ENCODE assay signal across 15 cellular contexts in genomic region chr2:231684314-231685223, GRCh38. TPM values are rescaled to one million over a fixed set of nuclear protein-coding genes. Genes with fewer than 3 reads are reported as not detected.
DNase-seq lines count a peak whose midpoint lies in the region; ATAC-seq, FAIRE-seq and TF ChIP-seq lines count a peak whose summit lies in the region.
"Had no signal": no experiment of that assay in that cellular context is flagged by ENCODE, and none has a peak within 500 bp of the region (broad histone marks: within the 10 kb centered on the region; RNA-seq: fewer than 3 reads in every experiment).

No MANE protein-coding gene starts in this region.

- H2BK12ac ChIP-seq in H9 (ENCODE audit: insufficient read length, low read depth, low read length) (no peak overlapping the region), H1 (ENCODE audit: low read depth, low read length) (peak overlapping the region; percentile 99; the same call in 1 of the 2 replicates)

- no peak overlapping the region for H3K56ac ChIP-seq in H9 (ENCODE audit: insufficient read length, low read depth, low read length)
- no peak overlapping the region for H3K56ac ChIP-seq in H1 (replicated peaks; ENCODE audit: insufficient read length, low read depth, low read length)

- CTCF ChIA-PET in H1 (lab: Charles Lee; ENCODE audit: partially characterized antibody) = interaction anchor here (0.6 to 31.4 kb wide), 18 partner anchors 8 to 128 kb away, joined by 3 to 555 read pairs (median 12); partner anchors contain the start of genes PDE6D and PTMA

- H2BK120ac ChIP-seq in H9 (ENCODE audit: low read depth, low read length, poor library complexity, severe bottlenecking) (no peak overlapping the region), H1 (replicated peaks; ENCODE audit: low read depth, low read length) (no peak overlapping the region)

- H3K79me1 ChIP-seq in H9 (ENCODE audit: insufficient read depth, low read depth, low read length, poor library complexity, severe bottlenecking) (no peaks in the 10 kb centered on the region), H1 (ENCODE audit: low read depth, low read length) (no peaks in the 10 kb centered on the region)

- no peak overlapping the region for H3T11ph ChIP-seq in H9 (ENCODE audit: low read length)

- DNase-seq in H9 = peak; percentile 28
- peak; percentile 92 for DNase-seq in NCI-H2196 treated with DMSO at 0.1 percent for 48 hours (lab: John Stamatoyannopoulos, UW; ENCODE audit: unreplicated experiment)
- no peak for DNase-seq in H1 (ENCODE audit: low read depth in 1 of 2, low spot score in 2 of 2)
- peak; percentile 82 for DNase-seq in occipital lobe (lab: John Stamatoyannopoulos, UW)
- no peak for DNase-seq in NCI-H2227 treated with DMSO at 0.1 percent for 48 hours (lab: John Stamatoyannopoulos, UW)
- no peak for DNase-seq in COLO829 (ENCODE audit: low spot score)
- DNase-seq: activated CD4-positive, alpha-beta memory T cell treated with anti-CD3 and anti-CD28 coated beads for 36 hours had no signal

- no peak overlapping the region for H3K4me3 ChIP-seq in H1 (ENCODE audit: extremely low read depth in 1 of 4, insufficient read depth in 2 of 4, low read depth in 3 of 4, low read length in 4 of 4)
- H3K4me3 ChIP-seq: vagina had no signal

- H4K5ac ChIP-seq in H9 (ENCODE audit: insufficient read length, low read depth, low read length) (no peak overlapping the region), H1 (ENCODE audit: insufficient read length, low read depth, low read length) (no peak overlapping the region)

- H3K9me3 ChIP-seq in H9 (ENCODE audit: control insufficient read depth, low read depth, low read length) = no peaks in the 10 kb centered on the region
- H3K9me3 ChIP-seq in H1 (ENCODE audit: insufficient read depth in 2 of 2, low read depth in 1 of 2, low read length in 1 of 2) = no peaks in the 10 kb centered on the region
- H3K9me3 ChIP-seq: vagina had no signal

- H3K4me3 Mint-ChIP-seq in H9 = peak overlapping the region in 1 of 2 experiments; percentile 52; a peak in 1 of 5 replicates
- H3K4me3 Mint-ChIP-seq: activated CD4-positive, alpha-beta memory T cell treated with anti-CD3 and anti-CD28 coated beads for 36 hours; activated naive CD8-positive, alpha-beta T cell had no signal

- no CpG with 5 or more reads among the region's 22 CpGs for WGBS in H9 (ENCODE audit: extremely low coverage, insufficient read length, low lambda C conversion rate)
- WGBS in H1 (ENCODE audit: extremely low coverage in 1 of 2, insufficient coverage in 1 of 2, insufficient read length in 1 of 2, insufficient replicate concordance in 2 of 2, low coverage in 1 of 2, low lambda C conversion rate in 2 of 2, missing lambda C conversion rate in 1 of 2), 2 experiments = 78% methylated on average over 21 of the region's 22 CpGs; no CpG with 5 or more reads in 1 of the 2 experiments

- H4K20me1 ChIP-seq in H9 (ENCODE audit: control insufficient read depth, insufficient read depth, insufficient read length) (no peaks in the 10 kb centered on the region), H1 (replicated peaks in 1 of 2; ENCODE audit: control insufficient read depth in 1 of 2, insufficient read depth in 2 of 2, low read length in 2 of 2) (no peaks in the 10 kb centered on the region)

- H3K4ac ChIP-seq in H9 (ENCODE audit: low read depth, low read length) (no peak overlapping the region), H1 (replicated peaks; ENCODE audit: insufficient read length, low read depth, low read length) (peak overlapping the region; percentile 86)

- no peak for TF ChIP-seq RAD21 in H1 (IDR thresholded peaks at IDR 0.05 in 1 of 2, conservative IDR thresholded peaks at IDR 0.05 in 1 of 2; ENCODE audit: low read depth in 2 of 2, low read length in 2 of 2)

- no peak overlapping the region for H3K23ac ChIP-seq in H9 (ENCODE audit: insufficient read length, low read depth, low read length)
- no peak overlapping the region for H3K23ac ChIP-seq in H1 (ENCODE audit: insufficient read length)

- H2BK15ac ChIP-seq in H9 (ENCODE audit: low read depth, low read length) = no peak overlapping the region
- peak overlapping the region; percentile 96; the same call in 1 of the 2 replicates for H2BK15ac ChIP-seq in H1 (ENCODE audit: low read length)

- TF ChIP-seq EP300 in H1 (IDR thresholded peaks at IDR 0.05; ENCODE audit: borderline replicate concordance in 1 of 2, low read depth in 2 of 2, low read length in 2 of 2) = no peak

- H3K9me3 Mint-ChIP-seq in H9 = no peaks in the 10 kb centered on the region
- H3K9me3 Mint-ChIP-seq: activated CD4-positive, alpha-beta memory T cell treated with anti-CD3 and anti-CD28 coated beads for 36 hours had no signal

- H2BK20ac ChIP-seq in H9 (ENCODE audit: low read depth, low read length, poor library complexity, severe bottlenecking) = no peak overlapping the region
- peak overlapping the region; percentile 98 for H2BK20ac ChIP-seq in H1 (ENCODE audit: low read length)

- peaks cover 5% of the 10 kb centered on the region; the same call in 1 of the 2 replicates for H3K4me1 ChIP-seq in H9 (ENCODE audit: insufficient read depth, low read length)
- peaks cover 4 to 53% (median 32%) of the 10 kb centered on the region in 4 experiments for H3K4me1 ChIP-seq in H1 (replicated peaks in 1 of 4; ENCODE audit: control insufficient read depth in 3 of 4, insufficient read depth in 4 of 4, low read length in 3 of 4)

- H3K36me3 Mint-ChIP-seq in H9 (ENCODE audit: insufficient read depth in 1 of 3, low read depth in 3 of 3) = no peaks in the 10 kb centered on the region
- H3K36me3 Mint-ChIP-seq: activated CD4-positive, alpha-beta memory T cell treated with anti-CD3 and anti-CD28 coated beads for 36 hours; activated naive CD8-positive, alpha-beta T cell had no signal

- TF ChIP-seq CTCF in H9 (conservative IDR thresholded peaks at IDR 0.05) (no peak), H1 (IDR thresholded peaks at IDR 0.05; ENCODE audit: control extremely low read depth in 1 of 3, insufficient read depth in 1 of 3, low read depth in 1 of 3, low read length in 3 of 3) (no peak)

- H3K14ac ChIP-seq in H9 (ENCODE audit: insufficient read depth, low read length) (no peak overlapping the region; the same call in 1 of the 2 replicates), H1 (ENCODE audit: insufficient read length) (no peak overlapping the region)

- 0 out of 2 replicates have a peak, but pooled peaks cover 1% of the 10 kb centered on the region for H3K27me3 Mint-ChIP-seq in H9 (ENCODE audit: low read depth)

- H2AK5ac ChIP-seq in H9 (ENCODE audit: insufficient read length, low read length) (no peak overlapping the region), H1 (ENCODE audit: low read depth, low read length) (0 out of 2 replicates have a peak overlapping the region, but pooled peaks have one; percentile 18)

- peaks cover 11% of the 10 kb centered on the region for H3K23me2 ChIP-seq in H9 (ENCODE audit: insufficient read length, low read depth, low read length, poor library complexity, severe bottlenecking)
- H3K23me2 ChIP-seq in H1 (ENCODE audit: low read depth, low read length) = peaks cover 9% of the 10 kb centered on the region; the same call in 1 of the 2 replicates

- H2AFZ ChIP-seq in H9 (ENCODE audit: low read length) = no peak overlapping the region
- no peak overlapping the region for H2AFZ ChIP-seq in H1 (ENCODE audit: low read length)
- H2AFZ ChIP-seq: parathyroid adenoma had no signal

- H2BK5ac ChIP-seq in H9 (ENCODE audit: insufficient read length, low read length) (no peak overlapping the region), H1 (ENCODE audit: low read depth, low read length) (peak overlapping the region; percentile 28; the same call in 1 of the 2 replicates)

- H3K9ac ChIP-seq in H9 (ENCODE audit: extremely low read depth, insufficient read length, low read length) (no peak overlapping the region), H1 (replicated peaks in 1 of 4; ENCODE audit: extremely low read depth in 1 of 4, low read depth in 3 of 4, low read length in 3 of 4) (no peak overlapping the region)
- H3K9ac ChIP-seq: parathyroid adenoma had no signal

- H3K4me2 ChIP-seq in H9 (ENCODE audit: insufficient read depth, insufficient read length, low read length) (no peak overlapping the region), H1 (ENCODE audit: insufficient read depth in 1 of 2, low read depth in 2 of 2, low read length in 2 of 2) (peak overlapping the region; percentile 21 to 38; a peak in 2 of 4 replicates)

- H4K8ac ChIP-seq in H9 (replicated peaks; ENCODE audit: insufficient read length, low read depth, low read length) (no peak overlapping the region), H1 (ENCODE audit: extremely low read depth, insufficient read depth, low read length) (peak overlapping the region; percentile 82; the same call in 1 of the 2 replicates)

- H3K27me3 ChIP-seq in H9 (ENCODE audit: insufficient read depth, low read length) = no peaks in the 10 kb centered on the region
- no peaks in the 10 kb centered on the region for H3K27me3 ChIP-seq in H1 (replicated peaks in 1 of 4; ENCODE audit: control insufficient read depth in 3 of 4, extremely low read depth in 1 of 4, insufficient read depth in 3 of 4, low read length in 3 of 4)
- H3K27me3 ChIP-seq: vagina had no signal

- FAIRE-seq in H1 (lab: Jason Lieb, UNC) = no peak
- FAIRE-seq: islet of Langerhans had no signal

- H3K18ac ChIP-seq in H9 (ENCODE audit: insufficient read length, low read depth, low read length) (no peak overlapping the region), H1 (ENCODE audit: extremely low read depth, low read length) (peak overlapping the region; percentile 75; the same call in 1 of the 2 replicates)

- H3K36me3 ChIP-seq in H1 (ENCODE audit: control insufficient read depth in 2 of 4, insufficient read depth in 4 of 4, low read length in 3 of 4) = no peaks in the 10 kb centered on the region
- H3K36me3 ChIP-seq: vagina had no signal

- peak overlapping the region in 1 of 3 experiments; percentile 76; a peak in 1 of 7 replicates for H3K27ac Mint-ChIP-seq in H9
- H3K27ac Mint-ChIP-seq: activated CD4-positive, alpha-beta memory T cell treated with anti-CD3 and anti-CD28 coated beads for 36 hours; activated naive CD8-positive, alpha-beta T cell had no signal

- peaks cover 49 to 61% of the 10 kb centered on the region in 2 experiments for H3K4me1 Mint-ChIP-seq in H9

- POLR2A ChIA-PET in H1 (lab: Charles Lee; ENCODE audit: partially characterized antibody) = interaction anchor here (1.1 to 27.8 kb wide), 9 partner anchors 5 to 220 kb away, joined by 3 to 1080 read pairs (median 48); partner anchors contain the start of genes NCL and PTMA

- H3K79me2 ChIP-seq in H9 (ENCODE audit: insufficient read depth, low read length) (no peaks in the 10 kb centered on the region), H1 (ENCODE audit: control insufficient read depth in 1 of 2, insufficient read depth in 2 of 2, low read length in 2 of 2) (no peaks in the 10 kb centered on the region)
- H3K79me2 ChIP-seq: parathyroid adenoma had no signal

- ATAC-seq in HG03432 (IDR thresholded peaks at IDR 0.05; ENCODE audit: unreplicated experiment) (no peak), HG03457 (IDR thresholded peaks at IDR 0.05; ENCODE audit: unreplicated experiment) (no peak)
- ATAC-seq: SK-N-SH treated with all-trans-retinoic acid at 6 μM for 48 hours had no signal

- no peak for TF ChIP-seq POLR2A in H1 (IDR thresholded peaks at IDR 0.05; ENCODE audit: control extremely low read depth in 1 of 2, low read depth in 2 of 2, low read length in 2 of 2)

- H4K91ac ChIP-seq in H9 (ENCODE audit: insufficient read length, low read depth, low read length) = no peak overlapping the region
- peak overlapping the region; percentile 90 for H4K91ac ChIP-seq in H1 (replicated peaks; ENCODE audit: insufficient read length, low read length)

- H3K27ac ChIP-seq in H9 (ENCODE audit: insufficient read length, low read depth, low read length) (no peak overlapping the region), H1 (ENCODE audit: low read depth, low read length) (no peak overlapping the region)
- H3K27ac ChIP-seq: epithelial cell of prostate, parathyroid adenoma, vagina had no signal

RNA-seq across cellular contexts. Expression of gene PTMA, which starts 23.8 kb away (rescaled TPM):
- total RNA-seq in H9 (2021) = 1,963 and 2,010 TPM in 2 replicates
- total RNA-seq in H1 (2021; fragmentation: NEBNext Ultra II Directional; extraction: Animal tissue kit (Norgen Biotek cat#: 25700)) = 2,680 and 2,823 TPM in 2 replicates
- polyA plus RNA-seq in H1 (2011; rRNA removed) = 643 and 683 TPM in 2 replicates
- 2,462 TPM for polyA plus RNA-seq in H1 (2011; cell fraction: cytosol; rRNA removed)
- polyA plus RNA-seq in H1 (2011; cell fraction: nucleus; rRNA removed) = 898 TPM
- polyA plus RNA-seq in H1 (2012, experiment 1 of 2) = 2,061 to 2,998 TPM (median 2,419 TPM) in 4 replicates
- polyA plus RNA-seq in H1 (2012, experiment 2 of 2) = 1,442 TPM
- 4,157 TPM for polyA plus RNA-seq in H1 (2013, experiment 1 of 2)
- polyA plus RNA-seq in H1 (2013, experiment 2 of 2) = 3,985 TPM
- polyA minus RNA-seq in H1 (2011; rRNA and poly(A)+ RNA removed) = 94.7 and 121 TPM in 2 replicates
- polyA minus RNA-seq in H1 (2011; cell fraction: cytosol; rRNA and poly(A)+ RNA removed) = 755 TPM
- polyA minus RNA-seq in H1 (2011; cell fraction: nucleus; rRNA and poly(A)+ RNA removed) = 623 TPM
- total RNA-seq in occipital lobe = 647 TPM

Comparison
In these comparisons a context has a peak if more than half of its experiments do, and no peak if none do; other contexts are left out.
1. DNase-seq: peak in H9 (single experiment), NCI-H2196 treated with DMSO at 0.1 percent for 48 hours (single experiment) and occipital lobe (single experiment); none in H1 (0 of 2), NCI-H2227 treated with DMSO at 0.1 percent for 48 hours (single experiment) and COLO829 (single experiment).